8 cellular contexts compared by ENCODE assay signal in the genomic region with DNA sequence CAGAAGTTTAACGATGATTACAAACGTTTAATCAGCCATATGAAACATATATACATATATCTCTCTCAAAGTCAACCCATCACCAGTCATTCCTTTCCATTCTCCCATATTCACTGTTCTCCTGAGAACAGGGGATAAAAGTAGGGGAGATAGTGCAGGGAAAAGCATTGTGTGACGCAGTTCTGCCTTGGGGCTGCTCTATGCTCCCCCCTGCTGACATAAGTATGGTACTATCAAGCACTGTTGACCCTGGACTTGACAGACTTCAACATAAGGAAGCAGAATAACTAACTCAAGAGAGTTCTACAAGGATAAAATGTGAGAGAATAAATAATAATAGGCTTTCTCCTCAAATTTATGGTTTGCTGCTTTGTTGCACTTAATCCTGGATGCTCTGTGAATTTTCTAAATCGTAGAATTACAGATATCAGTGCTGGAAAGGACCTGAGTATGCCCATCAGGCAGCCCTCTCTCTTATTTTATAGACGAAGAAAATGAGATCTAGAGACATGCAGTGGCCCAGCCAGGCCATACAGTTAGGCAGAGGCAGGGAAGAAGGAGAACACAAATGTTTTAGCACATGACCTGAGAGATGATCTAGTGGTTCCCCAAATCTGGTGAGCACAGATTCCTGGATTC.
DNase-seq lines count a peak whose midpoint lies in the region; ATAC-seq and TF ChIP-seq lines count a peak whose summit lies in the region.

No MANE protein-coding gene starts in this region.

- CTCF ChIA-PET in AG04449 (lab: Yijun Ruan, JAX) = interaction anchor here (0.7 to 2.7 kb wide), 25 partner anchors 8 to 257 kb away, joined by 3 to 10 read pairs (median 4); no protein-coding TSS in a partner anchor

- POLR2A ChIA-PET in AG04449 (lab: Yijun Ruan, JAX) = no interaction called here

- H3K4me3 ChIP-seq in AG04449 (ENCODE audit: low read depth, low read length) = no peak overlapping the region
- no peak overlapping the region for H3K4me3 ChIP-seq in GM12864 (ENCODE audit: low read depth, low read length)
- no peak overlapping the region for H3K4me3 ChIP-seq in fibroblast of villous mesenchyme (ENCODE audit: low read depth, low read length)

- no peak for DNase-seq in AG04449 (ENCODE audit: low read depth, low spot score)
- DNase-seq in GM12864 (ENCODE audit: low read depth) = no peak
- DNase-seq in NCI-H187 treated with DMSO at 0.1 percent for 48 hours (lab: John Stamatoyannopoulos, UW) = peak; percentile 51
- DNase-seq in fibroblast of villous mesenchyme (ENCODE audit: low read depth) = peak; percentile 54
- peak; percentile 66 for DNase-seq in pons (ENCODE audit: low spot score)

- H3K27ac ChIP-seq in VCaP = no peak overlapping the region

- TF ChIP-seq CTCF in AG04449 (IDR thresholded peaks at IDR 0.05; ENCODE audit: insufficient read depth, low read length, missing control alignments) = peak; percentile 77
- peak; percentile 74 for TF ChIP-seq CTCF in GM12864 (IDR thresholded peaks at IDR 0.05; ENCODE audit: low read depth, low read length, missing control alignments)
- peak; percentile 94 for TF ChIP-seq CTCF in VCaP (conservative IDR thresholded peaks at IDR 0.05)
- peak; percentile 82 for TF ChIP-seq CTCF in fibroblast of villous mesenchyme (IDR thresholded peaks at IDR 0.05; ENCODE audit: insufficient read depth, low read depth, low read length)

- ATAC-seq in HG03432 (IDR thresholded peaks at IDR 0.05; ENCODE audit: unreplicated experiment) (no peak), HG02588 (IDR thresholded peaks at IDR 0.05; ENCODE audit: unreplicated experiment) (no peak)

Comparison
In these comparisons a context has a peak if more than half of its experiments do, and no peak if none do; other contexts are left out.
1. DNase-seq: peak in NCI-H187 treated with DMSO at 0.1 percent for 48 hours (single experiment), fibroblast of villous mesenchyme (single experiment) and pons (single experiment); none in AG04449 (single experiment) and GM12864 (single experiment).
2. Peak in every context shown above with its lines, with median percentiles within 50 percentile points of each other: CTCF ChIP-seq.